Comparison of ENCODE assay signal across 17 cellular contexts in the genomic region with DNA sequence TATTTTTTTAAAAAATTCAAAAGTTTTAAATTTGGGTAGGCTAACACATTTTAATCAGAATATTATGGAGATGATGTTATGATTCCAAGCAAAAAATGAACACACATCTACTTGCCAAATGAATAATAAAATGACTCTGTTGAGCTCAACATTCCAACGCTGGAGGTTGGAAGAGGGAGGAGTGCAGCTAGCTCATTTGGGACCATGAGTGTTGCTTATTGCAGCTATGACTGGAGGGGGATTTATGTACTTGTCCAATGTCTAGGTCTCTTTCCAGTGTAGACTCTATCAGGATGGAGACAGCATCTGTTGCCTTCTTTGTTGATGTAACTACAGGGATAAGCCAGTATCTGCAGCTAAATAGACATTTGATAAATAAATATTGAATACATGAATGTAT.
DNase-seq lines count a peak whose midpoint lies in the region; TF ChIP-seq lines count a peak whose summit lies in the region.
"Had no signal": no experiment of that assay in that cellular context is flagged by ENCODE, and none has a peak within 500 bp of the region (broad histone marks: within the 10 kb centered on the region; RNA-seq: fewer than 3 reads in every experiment).

No MANE protein-coding gene starts in this region.

- no peaks in the 10 kb centered on the region for H3K27me3 ChIP-seq in WERI-Rb-1 (ENCODE audit: insufficient read depth, low read depth, severe bottlenecking)
- no peaks in the 10 kb centered on the region for H3K27me3 ChIP-seq in Peyer's patch
- H3K27me3 ChIP-seq: BLaER1 treated with 17β-estradiol and CSF1 and Interleukin-3, amounts not matched to agents 10 nM and 100 nM had no signal

- H3K27me3 Mint-ChIP-seq in activated CD4-positive, alpha-beta T cell treated with anti-CD3 and anti-CD28 coated beads, Interleukin-2, amount 10 ng/mL, durations not matched to agents 24 days and 14 days, result no peaks in the 10 kb centered on the region

- H3K27ac ChIP-seq in WERI-Rb-1, result peak overlapping the region; percentile 80
- H3K27ac ChIP-seq in Peyer's patch, result no peak overlapping the region
- H3K27ac ChIP-seq: BLaER1 treated with 17β-estradiol and CSF1 and Interleukin-3, amounts not matched to agents 10 nM and 100 nM; C4-2B had no signal

- TF ChIP-seq CTCF in WERI-Rb-1 (IDR thresholded peaks at IDR 0.05; ENCODE audit: low read depth, low read length) (no peak), Peyer's patch (IDR thresholded peaks at IDR 0.05) (no peak)

- H3K9me3 ChIP-seq in WERI-Rb-1 (ENCODE audit: severe bottlenecking) (no peaks in the 10 kb centered on the region), Peyer's patch (no peaks in the 10 kb centered on the region)
- H3K9me3 ChIP-seq: BLaER1 treated with 17β-estradiol and CSF1 and Interleukin-3, amounts not matched to agents 10 nM and 100 nM; Caco-2 had no signal

- DNase-seq in WERI-Rb-1 (no peak), fibroblast of peridontal ligament (ENCODE audit: extremely low read depth) (peak; percentile 13), Peyer's patch (no peak)
- DNase-seq in activated CD4-positive, alpha-beta T cell treated with anti-CD3 and anti-CD28 coated beads, Interleukin-2, amount 10 ng/mL, durations not matched to agents 24 days and 14 days, result no peak
- no peak for DNase-seq in effector CD4-positive, alpha-beta T cell
- DNase-seq: 8988T; ACHN; AML-193; Caco-2; Calu3; CD4-positive, alpha-beta T cell; CD8-positive, alpha-beta T cell; DMS79 treated with DMSO at 0.1 percent for 48 hours; GF-D8 had no signal

- H3K4me3 ChIP-seq in WERI-Rb-1 (ENCODE audit: low read depth, low read length) (no peak overlapping the region), Peyer's patch (no peak overlapping the region)
- H3K4me3 ChIP-seq: BLaER1 treated with 17β-estradiol and CSF1 and Interleukin-3, amounts not matched to agents 10 nM and 100 nM had no signal

- H3K4me1 Mint-ChIP-seq in activated CD4-positive, alpha-beta T cell treated with anti-CD3 and anti-CD28 coated beads, Interleukin-2, amount 10 ng/mL, durations not matched to agents 24 days and 14 days, result no peaks in the 10 kb centered on the region
- H3K4me1 Mint-ChIP-seq: B cell had no signal

- H3K36me3 Mint-ChIP-seq in activated CD4-positive, alpha-beta T cell treated with anti-CD3 and anti-CD28 coated beads, Interleukin-2, amount 10 ng/mL, durations not matched to agents 24 days and 14 days (ENCODE audit: low read depth), result no peaks in the 10 kb centered on the region
- H3K36me3 Mint-ChIP-seq: CD8-positive, alpha-beta T cell had no signal

- H3K4me1 ChIP-seq in Peyer's patch, result no peaks in the 10 kb centered on the region
- H3K4me1 ChIP-seq: BLaER1 treated with 17β-estradiol and CSF1 and Interleukin-3, amounts not matched to agents 10 nM and 100 nM; Caco-2 had no signal

- no peaks in the 10 kb centered on the region for H3K9me3 Mint-ChIP-seq in activated CD4-positive, alpha-beta T cell treated with anti-CD3 and anti-CD28 coated beads, Interleukin-2, amount 10 ng/mL, durations not matched to agents 24 days and 14 days
- H3K9me3 Mint-ChIP-seq: CD8-positive, alpha-beta T cell had no signal

- no peak overlapping the region for H3K27ac Mint-ChIP-seq in activated CD4-positive, alpha-beta T cell treated with anti-CD3 and anti-CD28 coated beads, Interleukin-2, amount 10 ng/mL, durations not matched to agents 24 days and 14 days
- H3K27ac Mint-ChIP-seq: B cell; CD4-positive, alpha-beta T cell; CD8-positive, alpha-beta T cell had no signal

- H3K36me3 ChIP-seq in WERI-Rb-1 (no peaks in the 10 kb centered on the region), Peyer's patch (no peaks in the 10 kb centered on the region)
- H3K36me3 ChIP-seq: BLaER1 treated with 17β-estradiol and CSF1 and Interleukin-3, amounts not matched to agents 10 nM and 100 nM had no signal

- no peak for TF ChIP-seq POLR2A in Peyer's patch (IDR thresholded peaks at IDR 0.05)

- H3K4me3 Mint-ChIP-seq in activated CD4-positive, alpha-beta T cell treated with anti-CD3 and anti-CD28 coated beads, Interleukin-2, amount 10 ng/mL, durations not matched to agents 24 days and 14 days, result no peak overlapping the region
- H3K4me3 Mint-ChIP-seq: B cell; CD4-positive, alpha-beta T cell; CD8-positive, alpha-beta T cell had no signal

- intact Hi-C loops in activated CD4-positive, alpha-beta T cell treated with anti-CD3 and anti-CD28 coated beads, Interleukin-2, amount 10 ng/mL, durations not matched to agents 24 days and 14 days (cut with micrococcal nuclease), result no loop called here
